17 cellular contexts compared by ENCODE assay signal in genomic region chr20:25293910-25294458, GRCh38. TPM values are rescaled to one million over a fixed set of nuclear protein-coding genes. Genes with fewer than 3 reads are reported as not detected.
A peak's percentile ranks its signal among the peaks of the same experiment; 100 is the strongest.
DNase-seq lines count a peak whose midpoint lies in the region; ATAC-seq and TF ChIP-seq lines count a peak whose summit lies in the region.
"Had no signal": no experiment of that assay in that cellular context is flagged by ENCODE, and none has a peak within 500 bp of the region (broad histone marks: within the 10 kb centered on the region; RNA-seq: fewer than 3 reads in every experiment).

No MANE protein-coding gene starts in this region.

- no peak overlapping the region for H4K91ac ChIP-seq in mesenchymal stem cell (ENCODE audit: low read length)

- H3K9ac ChIP-seq in mesenchymal stem cell (ENCODE audit: low read length) (no peak overlapping the region), stomach smooth muscle (ENCODE audit: low read length in 2 of 2) (no peak overlapping the region)
- H3K9ac ChIP-seq: BLaER1 had no signal

- no peaks in the 10 kb centered on the region for H3K9me2 ChIP-seq in GM23338 (ENCODE audit: insufficient read depth)

- WGBS in mesenchymal stem cell = 97% methylated on average over 13 of the region's 13 CpGs

- H3K79me2 ChIP-seq in GM23338 (replicated peaks; ENCODE audit: insufficient read depth) = no peaks in the 10 kb centered on the region

- H4K8ac ChIP-seq in mesenchymal stem cell (ENCODE audit: low read length) = peak overlapping the region; percentile 43

- H3K36me3 ChIP-seq in mesenchymal stem cell (ENCODE audit: control insufficient read depth in 1 of 2, insufficient read depth in 2 of 2, low read depth in 1 of 2, low read length in 2 of 2) (peaks cover 86 to 93% of the 10 kb centered on the region in 2 experiments), stomach smooth muscle (ENCODE audit: control insufficient read depth in 2 of 2, insufficient read depth in 2 of 2, low read length in 2 of 2) (peaks cover 45 to 50% of the 10 kb centered on the region in 2 donors), GM23338 (ENCODE audit: insufficient read depth) (peaks cover 4% of the 10 kb centered on the region; the same call in 1 of the 2 replicates)

- H3K79me1 ChIP-seq in mesenchymal stem cell (replicated peaks; ENCODE audit: low read length, poor library complexity, severe bottlenecking) = peaks cover 29% of the 10 kb centered on the region

- POLR2A ChIA-PET in WTC11 (lab: Charles Lee) = interaction anchor here (0.8 kb wide), 1 partner anchor 113 kb away, joined by 3 read pairs; the partner anchor contains the start of gene GINS1

- H2BK15ac ChIP-seq in mesenchymal stem cell (ENCODE audit: low read depth, poor library complexity, severe bottlenecking) = peak overlapping the region; percentile 17

- H3K27ac ChIP-seq in mesenchymal stem cell (ENCODE audit: low read length, poor library complexity, severe bottlenecking) (no peak overlapping the region), stomach smooth muscle (ENCODE audit: low read length) (peak overlapping the region; percentile 64), GM23338 (ENCODE audit: low read depth) (no peak overlapping the region)
- H3K27ac ChIP-seq: BLaER1, SJSA1 had no signal

- H2BK12ac ChIP-seq in mesenchymal stem cell (ENCODE audit: low read length in 2 of 2) = no peak overlapping the region

- CTCF ChIA-PET in WTC11 (lab: Charles Lee) = interaction anchor here (0.6 to 5.1 kb wide), 6 partner anchors 47 to 1480 kb away, joined by 3 to 78 read pairs (median 3); no protein-coding TSS in a partner anchor

- peaks cover 9% of the 10 kb centered on the region; the same call in 1 of the 2 replicates for H3F3A ChIP-seq in GM23338 (replicated peaks; ENCODE audit: low read depth)

- no peak overlapping the region for H3K4ac ChIP-seq in mesenchymal stem cell (ENCODE audit: low read depth in 1 of 2, low read length in 2 of 2)

- no peak overlapping the region for H3K23ac ChIP-seq in mesenchymal stem cell (ENCODE audit: low read length in 2 of 2)

- TF ChIP-seq CTCF in WTC11 (IDR thresholded peaks at IDR 0.05) (no peak), GM23338 (conservative IDR thresholded peaks at IDR 0.05; ENCODE audit: low read depth in 2 of 2) (no peak)

- H3K4me3 Mint-ChIP-seq in activated T-cell treated with anti-CD3 and anti-CD28 coated beads, Interleukin-2, amount 50 U/mL, for 24 hours = no peak overlapping the region
- H3K4me3 Mint-ChIP-seq in WTC11 (no peak overlapping the region), GM23338 (no peak overlapping the region)
- H3K4me3 Mint-ChIP-seq: activated CD4-positive, alpha-beta T cell treated with anti-CD3 and anti-CD28 coated beads for 36 hours; activated naive CD8-positive, alpha-beta T cell had no signal

- no peaks in the 10 kb centered on the region for H3K9me3 ChIP-seq in mesenchymal stem cell (ENCODE audit: control insufficient read depth, low read length)
- no peaks in the 10 kb centered on the region for H3K9me3 ChIP-seq in stomach smooth muscle (ENCODE audit: control insufficient read depth in 2 of 2, low read length in 2 of 2)
- H3K9me3 ChIP-seq: BLaER1, MG63, SJSA1, testis had no signal

- no peak for ATAC-seq in WTC11
- no peak for ATAC-seq in HG02642 (IDR thresholded peaks at IDR 0.05; ENCODE audit: poor library complexity, unreplicated experiment)
- ATAC-seq in GM23338 = no peak

- H3K4me3 ChIP-seq in mesenchymal stem cell (ENCODE audit: insufficient read depth in 1 of 2, low read depth in 1 of 2, low read length in 2 of 2) (no peak overlapping the region), stomach smooth muscle (ENCODE audit: low read length in 2 of 2) (no peak overlapping the region), GM23338 (no peak overlapping the region)
- H3K4me3 ChIP-seq: BLaER1, lung, MG63, SJSA1, testis had no signal

- peaks cover 2% of the 10 kb centered on the region for H3K4me1 Mint-ChIP-seq in activated T-cell treated with anti-CD3 and anti-CD28 coated beads, Interleukin-2, amount 50 U/mL, for 24 hours (ENCODE audit: low read depth)
- H3K4me1 Mint-ChIP-seq in WTC11 = peaks cover 28% of the 10 kb centered on the region
- H3K4me1 Mint-ChIP-seq in GM23338 = peaks cover 28% of the 10 kb centered on the region
- H3K4me1 Mint-ChIP-seq: activated CD4-positive, alpha-beta T cell treated with anti-CD3 and anti-CD28 coated beads for 36 hours had no signal

- peaks cover 80% of the 10 kb centered on the region for H3K36me3 Mint-ChIP-seq in activated T-cell treated with anti-CD3 and anti-CD28 coated beads, Interleukin-2, amount 50 U/mL, for 24 hours (ENCODE audit: low read depth)
- H3K36me3 Mint-ChIP-seq in WTC11 (peaks cover 4% of the 10 kb centered on the region; the same call in 1 of the 2 replicates), GM23338 (ENCODE audit: low read depth) (peaks cover 33% of the 10 kb centered on the region)
- H3K36me3 Mint-ChIP-seq: activated naive CD8-positive, alpha-beta T cell had no signal

- H3K4me1 ChIP-seq in mesenchymal stem cell (ENCODE audit: control insufficient read depth, insufficient read depth, low read depth, low read length) = peaks cover 44% of the 10 kb centered on the region
- H3K4me1 ChIP-seq in stomach smooth muscle (ENCODE audit: control insufficient read depth, insufficient read depth, low read length) = peaks cover 30% of the 10 kb centered on the region
- peaks cover 9% of the 10 kb centered on the region; the same call in 1 of the 2 replicates for H3K4me1 ChIP-seq in GM23338 (ENCODE audit: insufficient read depth)

- H2AFZ ChIP-seq in mesenchymal stem cell (ENCODE audit: low read depth, low read length) = no peak overlapping the region
- no peak overlapping the region for H2AFZ ChIP-seq in GM23338

- no peak overlapping the region for H3K14ac ChIP-seq in mesenchymal stem cell (ENCODE audit: low read length in 2 of 2)

- no peak overlapping the region for H2BK5ac ChIP-seq in mesenchymal stem cell (ENCODE audit: low read depth, low read length, poor library complexity, severe bottlenecking)

- no peak for DNase-seq in activated T-cell treated with anti-CD3 and anti-CD28 coated beads, Interleukin-2, amount 50 U/mL, for 24 hours
- DNase-seq in activated T-cell treated with anti-CD3 and anti-CD28 coated beads, Interleukin-2, amount 50 U/mL, for 48 hours = no peak
- no peak for DNase-seq in WTC11 (ENCODE audit: low spot score)
- DNase-seq in mesenchymal stem cell = no peak
- no peak for DNase-seq in NCI-H2227 treated with DMSO at 0.1 percent for 48 hours (lab: John Stamatoyannopoulos, UW)
- DNase-seq in GM23338 (ENCODE audit: low spot score) = no peak
- DNase-seq: DMS153, NCI-H446 treated with DMSO at 0.1 percent for 48 hours, testis had no signal

- 0 out of 2 replicates have a peak, but pooled peaks cover 3% of the 10 kb centered on the region for H4K20me1 ChIP-seq in GM23338 (replicated peaks; ENCODE audit: insufficient read depth)

- no peaks in the 10 kb centered on the region for H3K27me3 Mint-ChIP-seq in activated T-cell treated with anti-CD3 and anti-CD28 coated beads, Interleukin-2, amount 50 U/mL, for 24 hours
- H3K27me3 Mint-ChIP-seq in WTC11 (ENCODE audit: low read depth) (no peaks in the 10 kb centered on the region), GM23338 (ENCODE audit: insufficient read depth, low read depth, poor library complexity) (peaks cover 32% of the 10 kb centered on the region)
- H3K27me3 Mint-ChIP-seq: activated CD4-positive, alpha-beta T cell treated with anti-CD3 and anti-CD28 coated beads for 36 hours; activated naive CD8-positive, alpha-beta T cell had no signal

- H3K27ac Mint-ChIP-seq in activated T-cell treated with anti-CD3 and anti-CD28 coated beads, Interleukin-2, amount 50 U/mL, for 24 hours = peak overlapping the region; percentile 77
- H3K27ac Mint-ChIP-seq in WTC11 (peak overlapping the region; percentile 4; the same call in 1 of the 2 replicates), GM23338 (no peak overlapping the region)
- H3K27ac Mint-ChIP-seq: activated CD4-positive, alpha-beta T cell treated with anti-CD3 and anti-CD28 coated beads for 36 hours; activated naive CD8-positive, alpha-beta T cell had no signal

- no peak overlapping the region for H2AK5ac ChIP-seq in mesenchymal stem cell (ENCODE audit: low read length, severe bottlenecking)

- no peaks in the 10 kb centered on the region for H3K9me3 Mint-ChIP-seq in activated T-cell treated with anti-CD3 and anti-CD28 coated beads, Interleukin-2, amount 50 U/mL, for 24 hours
- H3K9me3 Mint-ChIP-seq in WTC11 = no peaks in the 10 kb centered on the region
- no peaks in the 10 kb centered on the region; the same call in 1 of the 3 replicates for H3K9me3 Mint-ChIP-seq in GM23338

- H3K18ac ChIP-seq in mesenchymal stem cell (ENCODE audit: low read depth in 1 of 2, low read length in 2 of 2) = peak overlapping the region in 1 of 2 experiments; percentile 48

- no peak overlapping the region for H3K4me2 ChIP-seq in mesenchymal stem cell (ENCODE audit: low read length, poor library complexity, severe bottlenecking)
- H3K4me2 ChIP-seq in GM23338 = no peak overlapping the region
- H3K4me2 ChIP-seq: BLaER1 had no signal

- no peak overlapping the region for H2BK120ac ChIP-seq in mesenchymal stem cell (ENCODE audit: low read depth, low read length)

- H3K27me3 ChIP-seq in mesenchymal stem cell (ENCODE audit: control insufficient read depth in 1 of 2, insufficient read depth in 1 of 2, low read length in 2 of 2) (no peaks in the 10 kb centered on the region), stomach smooth muscle (ENCODE audit: control insufficient read depth in 1 of 2, insufficient read depth in 2 of 2, low read length in 2 of 2) (no peaks in the 10 kb centered on the region), GM23338 (ENCODE audit: insufficient read depth) (no peaks in the 10 kb centered on the region)
- H3K27me3 ChIP-seq: BLaER1, MG63, SJSA1, testis had no signal

TF ChIP-seq in GM23338, 12 proteins besides CTCF, POLR2A, EP300 and RAD21 (continues in another document):
- TF ChIP-seq ETS1 (IDR thresholded peaks at IDR 0.05) = no peak

RNA-seq across cellular contexts. Expression of gene PYGB, which starts 46.1 kb away (rescaled TPM):
- total RNA-seq in WTC11 (2021) = 44.5 to 48.5 TPM (median 46.3 TPM) in 3 replicates
- 50.3 TPM for polyA plus RNA-seq in mesenchymal stem cell (2013, experiment 1 of 2)
- polyA plus RNA-seq in mesenchymal stem cell (2013, experiment 2 of 2) = 48.3 TPM
- 61.9 and 64.0 TPM in 2 replicates for total RNA-seq in GM23338 (2014; rRNA removed; shearing (Covaris generic))
- 15.6 and 15.9 TPM in 2 replicates for polyA plus RNA-seq in GM23338 (2016; fragmentation: Nextera tagmentation; extraction: Ambion mirVana)
